Comparison of ENCODE assay signal across 10 cellular contexts in genomic region chr3:172355836-172356235, GRCh38.
DNase-seq lines count a peak whose midpoint lies in the region; ATAC-seq, FAIRE-seq and TF ChIP-seq lines count a peak whose summit lies in the region.
"Had no signal": no experiment of that assay in that cellular context is flagged by ENCODE, and none has a peak within 500 bp of the region (broad histone marks: within the 10 kb centered on the region; RNA-seq: fewer than 3 reads in every experiment).

No MANE protein-coding gene starts in this region.

- no peak overlapping the region for H3K27ac Mint-ChIP-seq in progenitor cell of endocrine pancreas
- H3K27ac Mint-ChIP-seq: activated naive CD4-positive, alpha-beta T cell treated with anti-CD3 and anti-CD28 coated beads for 36 hours had no signal

- no peak for TF ChIP-seq POLR2A in HepG2 (IDR thresholded peaks at IDR 0.05; ENCODE audit: insufficient read depth in 1 of 2, low read depth in 2 of 2, low read length in 2 of 2)

- TF ChIP-seq EP300 in HepG2 (IDR thresholded peaks at IDR 0.05; ENCODE audit: low read depth in 2 of 2, low read length in 2 of 2) (no peak), HepG2 (CRISPR knock-in tag; IDR thresholded peaks at IDR 0.05; ENCODE audit: borderline replicate concordance) (no peak)

- no peak for TF ChIP-seq RAD21 in HepG2 (CRISPR knock-in tag; IDR thresholded peaks at IDR 0.05)

- no peaks in the 10 kb centered on the region for H3K9me3 Mint-ChIP-seq in progenitor cell of endocrine pancreas (ENCODE audit: low read depth)
- H3K9me3 Mint-ChIP-seq: activated naive CD4-positive, alpha-beta T cell treated with anti-CD3 and anti-CD28 coated beads for 36 hours had no signal

- H4K20me1 ChIP-seq in HepG2 (ENCODE audit: insufficient read depth, low read length), result peaks cover 64% of the 10 kb centered on the region

- no peak overlapping the region for H2AFZ ChIP-seq in HepG2 (ENCODE audit: low read length)

- no peaks in the 10 kb centered on the region for H3K27me3 Mint-ChIP-seq in progenitor cell of endocrine pancreas

- no peak overlapping the region for H3K4me3 Mint-ChIP-seq in progenitor cell of endocrine pancreas (ENCODE audit: low read depth)
- H3K4me3 Mint-ChIP-seq: activated naive CD4-positive, alpha-beta T cell treated with anti-CD3 and anti-CD28 coated beads for 36 hours had no signal

- no peak overlapping the region for H3K4me3 ChIP-seq in HepG2 (replicated peaks in 1 of 3; ENCODE audit: insufficient read depth in 1 of 3, low read depth in 2 of 3, low read length in 3 of 3)

- peak; percentile 25 for ATAC-seq in HepG2
- no peak for ATAC-seq in HG02763 (IDR thresholded peaks at IDR 0.05; ENCODE audit: unreplicated experiment)

- in situ Hi-C loops in HepG2 (cut with HindIII; ENCODE audit: extremely low pct_ligation_motif_present, low pct_unique_long_range_greater_than_20kb), result no loop called here

- POLR2A ChIA-PET in HepG2 (lab: Yijun Ruan, JAX), result no interaction called here

- no peaks in the 10 kb centered on the region for H3K4me1 Mint-ChIP-seq in progenitor cell of endocrine pancreas (ENCODE audit: low read depth)

- CTCF ChIA-PET in HepG2 (lab: Yijun Ruan, JAX; ENCODE audit: low intra/inter-chr PET ratio, low total read pairs), result no interaction called here

- H3K36me3 ChIP-seq in HepG2 (replicated peaks in 1 of 2; ENCODE audit: control insufficient read depth in 1 of 2, insufficient read depth in 2 of 2, low read length in 2 of 2), result peaks cover 36 to 88% of the 10 kb centered on the region in 2 experiments

- no peak for TF ChIP-seq CTCF in AG09319 (IDR thresholded peaks at IDR 0.05; ENCODE audit: low read depth, low read length)
- no peak for TF ChIP-seq CTCF in HepG2 (CRISPR knock-in tag; IDR thresholded peaks at IDR 0.05)
- no peak for TF ChIP-seq CTCF in progenitor cell of endocrine pancreas (IDR thresholded peaks at IDR 0.05; ENCODE audit: unreplicated experiment)

- no peaks in the 10 kb centered on the region for H3K27me3 ChIP-seq in HepG2 (ENCODE audit: control insufficient read depth in 1 of 2, insufficient read depth in 2 of 2, low read length in 2 of 2)

- H3K79me2 ChIP-seq in HepG2 (ENCODE audit: insufficient read depth, low read length), result no peaks in the 10 kb centered on the region

- H3K9me3 ChIP-seq in HepG2 (ENCODE audit: low read length), result no peaks in the 10 kb centered on the region

- no peak for FAIRE-seq in HepG2 (lab: Jason Lieb, UNC)

- intact Hi-C loops in HepG2 (cut with micrococcal nuclease; ENCODE audit: unreplicated experiment), result loop anchor here (10.0 kb wide), 1 partner anchor 309 kb away; no protein-coding TSS in a partner anchor

- H3K9ac ChIP-seq in HepG2 (ENCODE audit: insufficient read depth, low read depth, low read length), result no peak overlapping the region

- H3K4me2 ChIP-seq in HepG2 (ENCODE audit: low read depth, low read length), result no peak overlapping the region

- H3K4me1 ChIP-seq in HepG2 (ENCODE audit: insufficient read depth, low read length), result no peaks in the 10 kb centered on the region

- no peak overlapping the region for H3K27ac ChIP-seq in HepG2 (ENCODE audit: extremely low read length, insufficient read depth, low read length)

- DNase-seq in AG09319 (ENCODE audit: extremely low read depth, low read depth), result peak; percentile 82
- peak; percentile 98 for DNase-seq in M059J (ENCODE audit: low read depth)
- DNase-seq in brain pericyte (ENCODE audit: low read depth, low spot score), result peak; percentile 86
- DNase-seq in HepG2 (ENCODE audit: low spot score), result no peak
- DNase-seq in NCI-H2171 treated with DMSO at 0.1 percent for 48 hours (lab: John Stamatoyannopoulos, UW), result no peak
- no peak for DNase-seq in HT-29 (ENCODE audit: low spot score)
- no peak for DNase-seq in progenitor cell of endocrine pancreas (ENCODE audit: low spot score, unreplicated experiment)
- DNase-seq: activated naive CD4-positive, alpha-beta T cell treated with anti-CD3 and anti-CD28 coated beads for 36 hours; KG1 had no signal

- 97% methylated on average over 2 of the region's 2 CpGs for WGBS in HepG2 (ENCODE audit: low lambda C conversion rate)

- peaks cover 39% of the 10 kb centered on the region for H3K36me3 Mint-ChIP-seq in progenitor cell of endocrine pancreas (ENCODE audit: insufficient read depth)

- no TSS peak for BruUV-seq in HepG2 (replicated peaks; lab: Mats Ljungman, UMichigan)

TF ChIP-seq in HepG2, 621 proteins besides CTCF, POLR2A, EP300 and RAD21:
- TF ChIP-seq ZNF563 (CRISPR knock-in tag; IDR thresholded peaks at IDR 0.05) (no peak), BRCA1 (CRISPR knock-in tag; IDR thresholded peaks at IDR 0.05) (no peak), SRSF4 (IDR thresholded peaks at IDR 0.05; ENCODE audit: low read depth, low read length, poor library complexity, severe bottlenecking) (no peak), MYPOP (CRISPR knock-in tag; IDR thresholded peaks at IDR 0.05) (no peak), MAFF (IDR thresholded peaks at IDR 0.05; ENCODE audit: low read depth, low read length) (no peak), RBM22 (optimal IDR thresholded peaks at IDR 0.05; ENCODE audit: low read length) (peak; percentile 6), ZMAT5 (CRISPR knock-in tag; IDR thresholded peaks at IDR 0.05; ENCODE audit: borderline replicate concordance, low read depth) (no peak)

Comparison
In these comparisons a context has a peak if more than half of its experiments do, and no peak if none do; other contexts are left out.
1. DNase-seq: peak in AG09319 (single experiment), M059J (single experiment) and brain pericyte (single experiment); none in HepG2 (single experiment), NCI-H2171 treated with DMSO at 0.1 percent for 48 hours (single experiment), HT-29 (single experiment) and progenitor cell of endocrine pancreas (single experiment).